Comparison of ENCODE assay signal across 9 cellular contexts in genomic region chr19:58009666-58010301, GRCh38. TPM values are rescaled to one million over a fixed set of nuclear protein-coding genes. Genes with fewer than 3 reads are reported as not detected.
DNase-seq lines count a peak whose midpoint lies in the region; ATAC-seq and TF ChIP-seq lines count a peak whose summit lies in the region.
"Had no signal": no experiment of that assay in that cellular context is flagged by ENCODE, and none has a peak within 500 bp of the region (broad histone marks: within the 10 kb centered on the region; RNA-seq: fewer than 3 reads in every experiment).

No MANE protein-coding gene starts in this region.

- H3K36me3 ChIP-seq in prostate gland = no peaks in the 10 kb centered on the region
- H3K36me3 ChIP-seq in MM.1S (replicated peaks; ENCODE audit: insufficient read depth, low read length) = no peaks in the 10 kb centered on the region

- no peaks in the 10 kb centered on the region for H3F3A ChIP-seq in MM.1S (ENCODE audit: insufficient read depth, low read length)

- TF ChIP-seq POLR2A in prostate gland (IDR thresholded peaks at IDR 0.05) = peak; percentile 27

- H3K9me3 ChIP-seq in prostate gland (no peaks in the 10 kb centered on the region), MM.1S (replicated peaks; ENCODE audit: insufficient read depth, low read length) (no peaks in the 10 kb centered on the region)

- peak overlapping the region; percentile 11 to 36 for H3K4me3 ChIP-seq in prostate gland
- no peak overlapping the region for H3K4me3 ChIP-seq in MM.1S (ENCODE audit: low read length)

- H4K20me1 ChIP-seq in MM.1S (ENCODE audit: insufficient read depth, low read length) = no peaks in the 10 kb centered on the region

- peak; percentile 96 for DNase-seq in DMS 273 (lab: John Stamatoyannopoulos, UW; ENCODE audit: unreplicated experiment)
- DNase-seq in SK-MEL-5 (ENCODE audit: low read depth, low spot score) = peak; percentile 56
- peak; percentile 91 for DNase-seq in left cardiac atrium
- DNase-seq in prostate gland (ENCODE audit: low spot score) = peak; percentile 90
- no peak for DNase-seq in NOMO-1 (lab: John Stamatoyannopoulos, UW; ENCODE audit: unreplicated experiment in 2 of 2)
- DNase-seq in MM.1S = no peak

- H3K27ac ChIP-seq in angular gyrus (ENCODE audit: low read depth, low read length) (peak overlapping the region; percentile 86), prostate gland (peak overlapping the region; percentile 36 to 77), MM.1S (ENCODE audit: low read length) (no peak overlapping the region)
- H3K27ac ChIP-seq: KMS-11 had no signal

- H3K9ac ChIP-seq in MM.1S (ENCODE audit: low read length) = no peak overlapping the region
- H3K9ac ChIP-seq: KMS-11 had no signal

- peak; percentile 63 for ATAC-seq in HG03432 (IDR thresholded peaks at IDR 0.05; ENCODE audit: unreplicated experiment)
- peak; percentile 98 for ATAC-seq in left cardiac atrium

- TF ChIP-seq CTCF in prostate gland (IDR thresholded peaks at IDR 0.05) (peak in 1 of 4 experiments; percentile 8), MM.1S (IDR thresholded peaks at IDR 0.05; ENCODE audit: low read length) (no peak)

- no peak overlapping the region for H3K4me2 ChIP-seq in MM.1S (ENCODE audit: low read depth, low read length)
- H3K4me2 ChIP-seq: KMS-11 had no signal

- H3K27me3 ChIP-seq in prostate gland (replicated peaks; ENCODE audit: insufficient read depth) = no peaks in the 10 kb centered on the region
- no peaks in the 10 kb centered on the region for H3K27me3 ChIP-seq in MM.1S (replicated peaks; ENCODE audit: insufficient read depth, low read length)

- H3K9me2 ChIP-seq in MM.1S (replicated peaks; ENCODE audit: insufficient read depth, low read length) = no peaks in the 10 kb centered on the region

- intact Hi-C loops in left cardiac atrium (cut with DNase I) (no loop called here), prostate gland (cut with DNase I) (no loop called here)

- WGBS in prostate gland = 8% methylated on average over 32 of the region's 41 CpGs

- in situ Hi-C loops in SK-MEL-5 (cut with HindIII; ENCODE audit: low pct_unique_long_range_greater_than_20kb, low sequenced_read_pairs) = no loop called here

- no peak overlapping the region for H2AFZ ChIP-seq in MM.1S (ENCODE audit: low read length)

- no peaks in the 10 kb centered on the region for H3K79me2 ChIP-seq in MM.1S (ENCODE audit: low read length)

- H3K4me1 ChIP-seq in prostate gland (replicated peaks) = no peaks in the 10 kb centered on the region
- no peaks in the 10 kb centered on the region for H3K4me1 ChIP-seq in MM.1S (ENCODE audit: low read length)

RNA-seq across cellular contexts. Expression of gene ZNF606, which starts 7.2 kb away (rescaled TPM):
- 3.7 and 5.5 TPM in 2 replicates for total RNA-seq in SK-MEL-5 (2014; rRNA removed; shearing (Covaris generic))
- 1.1 and 3.1 TPM in 2 replicates for polyA plus RNA-seq in SK-MEL-5 (2015; cell fraction: cytosol; rRNA removed)
- polyA plus RNA-seq in SK-MEL-5 (2015; cell fraction: nucleus; rRNA removed) = 31.0 and 40.1 TPM in 2 replicates
- total RNA-seq in left cardiac atrium (10 to 100 TPM; 11.4 to 13.8 TPM), prostate gland (10 to 100 TPM; 44.7 to 51.3 TPM)

RNA-seq across cellular contexts. Expression of gene ZSCAN1, which starts 24.0 kb away (rescaled TPM):
- not detected in 2 replicates for total RNA-seq in SK-MEL-5 (2014; rRNA removed; shearing (Covaris generic))
- polyA plus RNA-seq in SK-MEL-5 (2015; cell fraction: cytosol; rRNA removed) = not detected in 2 replicates
- not detected in 2 replicates for polyA plus RNA-seq in SK-MEL-5 (2015; cell fraction: nucleus; rRNA removed)
- total RNA-seq in left cardiac atrium (under 1 TPM in 1 of 2 donors, not detected in 1; 0.42 TPM), prostate gland (1 to 10 TPM; 2.2 to 5.2 TPM)

RNA-seq across cellular contexts. Expression of gene C19orf18, which starts 35.5 kb away (rescaled TPM):
- total RNA-seq in SK-MEL-5 (2014; rRNA removed; shearing (Covaris generic)) = not detected in 2 replicates
- polyA plus RNA-seq in SK-MEL-5 (2015; cell fraction: cytosol; rRNA removed) = not detected in 2 replicates
- not detected in 2 replicates for polyA plus RNA-seq in SK-MEL-5 (2015; cell fraction: nucleus; rRNA removed)
- 1 to 10 TPM; 2.0 to 2.1 TPM for total RNA-seq in left cardiac atrium
- under 1 TPM in 1 of 2 donors, not detected in 1; 0.87 TPM for total RNA-seq in prostate gland

RNA-seq across cellular contexts. Expression of gene ZNF135, which starts 49.3 kb away (rescaled TPM):
- 0.21 and 0.42 TPM in 2 replicates for total RNA-seq in SK-MEL-5 (2014; rRNA removed; shearing (Covaris generic))
- polyA plus RNA-seq in SK-MEL-5 (2015; cell fraction: cytosol; rRNA removed) = 0.07 TPM in 1 of 2 replicates, not detected in the other
- 1.2 and 1.4 TPM in 2 replicates for polyA plus RNA-seq in SK-MEL-5 (2015; cell fraction: nucleus; rRNA removed)
- total RNA-seq in left cardiac atrium (1 to 10 TPM; 2.5 to 3.4 TPM), prostate gland (10 to 100 TPM; 13.4 to 19.3 TPM)

Comparison
In these comparisons a context has a peak if more than half of its experiments do, and no peak if none do; other contexts are left out.
1. DNase-seq: peak in DMS 273 (single experiment), SK-MEL-5 (single experiment), left cardiac atrium (single experiment) and prostate gland (single experiment); none in NOMO-1 (0 of 2) and MM.1S (single experiment).